ENCODE assay signal across 31 cellular contexts in genomic region chr15:66229790-66230460, GRCh38. TPM values are rescaled to one million over a fixed set of nuclear protein-coding genes. Genes with fewer than 3 reads are reported as not detected.
"Had no signal": no experiment of that assay in that cellular context is flagged by ENCODE, and none has a peak within 500 bp of the region (broad histone marks: within the 10 kb centered on the region; RNA-seq: fewer than 3 reads in every experiment).

No MANE protein-coding gene starts in this region.

- H3K27me3 ChIP-seq: neural progenitor cell, right atrium auricular region had no signal

- H3K27ac ChIP-seq: esophagus muscularis mucosa, foreskin keratinocyte, heart right ventricle, left lung, lower lobe of right lung, neural progenitor cell, parathyroid adenoma, right atrium auricular region, tibial nerve had no signal

- DNase-seq: activated CD4-positive, alpha-beta memory T cell treated with anti-CD3 and anti-CD28 coated beads, Interleukin-2, amount 10 ng/mL, durations not matched to agents 7 days and 5 days; activated CD4-positive, alpha-beta T cell treated with anti-CD3 and anti-CD28 coated beads, Interleukin-2, amount 10 ng/mL, durations not matched to agents 24 days and 14 days; activated CD4-positive, CD25-positive, alpha-beta regulatory T cell treated with anti-CD3 and anti-CD28 coated beads, Interleukin-2, amount 50 U/mL, for 72 hours; activated CD8-positive, alpha-beta memory T cell treated with anti-CD3 and anti-CD28 coated beads, Interleukin-2, amount 50 U/mL, for 48 hours; activated gamma-delta T cell treated with Interleukin-2 at 50 U/mL for 16 hours; activated naive CD4-positive, alpha-beta T cell treated with anti-CD3 and anti-CD28 coated beads, Interleukin-2, amount 50 U/mL, for 16 hours; activated T-cell treated with anti-CD3 and anti-CD28 coated beads, Interleukin-2, amount 50 U/mL, for 24 hours; amniotic stem cell; central memory CD4-positive, alpha-beta T cell; dermis blood vessel endothelial cell; effector CD4-positive, alpha-beta T cell; foreskin keratinocyte; heart right ventricle; left lung; lower lobe of right lung; mesenchymal stem cell; natural killer cell; occipital lobe; stimulated activated CD4-positive, alpha-beta T cell treated with anti-CD3 and anti-CD28 coated beads, Interleukin-15, amount 100 ng/mL, for 24 hours; stimulated activated CD4-positive, alpha-beta T cell treated with anti-CD3 and anti-CD28 coated beads, Interleukin-2, amount 100 ng/mL, for 24 hours; stimulated activated naive CD4-positive, alpha-beta T cell; T1000 had no signal

- H3K9me3 ChIP-seq: esophagus muscularis mucosa, heart right ventricle, left lung, lower lobe of right lung, right atrium auricular region had no signal

- H3K4me1 ChIP-seq: esophagus muscularis mucosa, foreskin keratinocyte, heart right ventricle, left lung, lower lobe of right lung, parathyroid adenoma, right atrium auricular region, tibial nerve had no signal

- H3K9me3 Mint-ChIP-seq: activated CD4-positive, alpha-beta memory T cell treated with anti-CD3 and anti-CD28 coated beads, Interleukin-2, amount 10 ng/mL, durations not matched to agents 7 days and 5 days; activated CD4-positive, alpha-beta T cell treated with anti-CD3 and anti-CD28 coated beads, Interleukin-2, amount 10 ng/mL, durations not matched to agents 24 days and 14 days; activated T-cell treated with anti-CD3 and anti-CD28 coated beads, Interleukin-2, amount 50 U/mL, for 24 hours; natural killer cell; neural progenitor cell had no signal

- H3K36me3 Mint-ChIP-seq: natural killer cell had no signal

- H3K36me3 ChIP-seq: esophagus muscularis mucosa, heart right ventricle, left lung, lower lobe of right lung, neural progenitor cell, right atrium auricular region, tibial nerve had no signal

- ATAC-seq: foreskin keratinocyte, heart right ventricle, left lung, lower lobe of right lung, natural killer cell had no signal

- H3K4me2 ChIP-seq: neural progenitor cell, smooth muscle cell had no signal

- H3K27ac Mint-ChIP-seq: activated CD4-positive, alpha-beta memory T cell treated with anti-CD3 and anti-CD28 coated beads, Interleukin-2, amount 10 ng/mL, durations not matched to agents 7 days and 5 days; activated CD4-positive, alpha-beta T cell treated with anti-CD3 and anti-CD28 coated beads, Interleukin-2, amount 10 ng/mL, durations not matched to agents 24 days and 14 days; activated T-cell treated with anti-CD3 and anti-CD28 coated beads, Interleukin-2, amount 50 U/mL, for 24 hours; natural killer cell; neural progenitor cell had no signal

- H3K4me1 Mint-ChIP-seq: activated CD4-positive, alpha-beta memory T cell treated with anti-CD3 and anti-CD28 coated beads, Interleukin-2, amount 10 ng/mL, durations not matched to agents 7 days and 5 days; activated CD4-positive, alpha-beta T cell treated with anti-CD3 and anti-CD28 coated beads, Interleukin-2, amount 10 ng/mL, durations not matched to agents 24 days and 14 days; natural killer cell had no signal

- H3K4me3 ChIP-seq: esophagus muscularis mucosa, heart right ventricle, left lung, lower lobe of right lung, neural progenitor cell, right atrium auricular region, smooth muscle cell, tibial nerve had no signal

- H3K79me2 ChIP-seq: parathyroid adenoma had no signal

- FAIRE-seq: astrocyte, colon, islet of Langerhans had no signal

- H3K4me3 Mint-ChIP-seq: activated CD4-positive, alpha-beta memory T cell treated with anti-CD3 and anti-CD28 coated beads, Interleukin-2, amount 10 ng/mL, durations not matched to agents 7 days and 5 days; activated CD4-positive, alpha-beta T cell treated with anti-CD3 and anti-CD28 coated beads, Interleukin-2, amount 10 ng/mL, durations not matched to agents 24 days and 14 days; activated T-cell treated with anti-CD3 and anti-CD28 coated beads, Interleukin-2, amount 50 U/mL, for 24 hours; natural killer cell; neural progenitor cell had no signal

RNA-seq across cellular contexts. Expression of gene MEGF11, which starts 23.6 kb away (rescaled TPM):
- polyA plus RNA-seq: foreskin keratinocyte had no signal
